ENCODE assay signal across 8 cellular contexts in genomic region chr20:23161968-23162696, GRCh38.
DNase-seq lines count a peak whose midpoint lies in the region; ATAC-seq and TF ChIP-seq lines count a peak whose summit lies in the region.

No MANE protein-coding gene starts in this region.

- H3K36me3 ChIP-seq in GM06990 (ENCODE audit: control insufficient read depth, insufficient read depth, low read length) (no peaks in the 10 kb centered on the region), esophagus muscularis mucosa (no peaks in the 10 kb centered on the region), prostate gland (no peaks in the 10 kb centered on the region)

- H3K27me3 ChIP-seq in GM06990 (replicated peaks; ENCODE audit: control insufficient read depth, insufficient read depth, low read length) (no peaks in the 10 kb centered on the region), esophagus muscularis mucosa (no peaks in the 10 kb centered on the region), prostate gland (replicated peaks; ENCODE audit: insufficient read depth) (no peaks in the 10 kb centered on the region)

- DNase-seq in GM06990 (ENCODE audit: extremely low read depth, insufficient read length) (peak; percentile 38), NCI-H510A (lab: John Stamatoyannopoulos, UW) (peak; percentile 99), esophagus muscularis mucosa (ENCODE audit: extremely low spot score) (peak; percentile 93), prostate gland (ENCODE audit: low spot score) (peak; percentile 68), epidermal melanocyte (ENCODE audit: insufficient read length, low spot score) (no peak), SIG-M5 treated with dmso at 0.1 percent for 504 hours (lab: John Stamatoyannopoulos, UW; ENCODE audit: unreplicated experiment) (no peak)
- DNase-seq in effector CD8-positive, alpha-beta T cell (lab: John Stamatoyannopoulos, UW): no peak

- H3K4me1 ChIP-seq in esophagus muscularis mucosa (peaks cover 38 to 52% (median 42%) of the 10 kb centered on the region in 4 donors), prostate gland (replicated peaks) (no peaks in the 10 kb centered on the region)

- H3K27ac ChIP-seq in esophagus muscularis mucosa (replicated peaks in 1 of 4) (peak overlapping the region; percentile 23 to 57 (median 50)), prostate gland (no peak overlapping the region)

- WGBS in esophagus muscularis mucosa: 76% methylated on average over 5 of the region's 12 CpGs
- WGBS in prostate gland: 63% methylated on average over 11 of the region's 12 CpGs

- TF ChIP-seq CTCF in GM06990 (IDR thresholded peaks at IDR 0.05; ENCODE audit: insufficient read depth, low read length, poor library complexity, severe bottlenecking): no peak
- TF ChIP-seq CTCF in esophagus muscularis mucosa (IDR thresholded peaks at IDR 0.05): no peak
- TF ChIP-seq CTCF in prostate gland (IDR thresholded peaks at IDR 0.05): no peak

- TF ChIP-seq POLR2A in esophagus muscularis mucosa (IDR thresholded peaks at IDR 0.05; ENCODE audit: low read depth) (no peak), prostate gland (IDR thresholded peaks at IDR 0.05) (no peak)

- ATAC-seq in HG03196 (IDR thresholded peaks at IDR 0.05; ENCODE audit: unreplicated experiment): no peak

- H3K9me3 ChIP-seq in esophagus muscularis mucosa (no peaks in the 10 kb centered on the region), prostate gland (no peaks in the 10 kb centered on the region)

- intact Hi-C loops in esophagus muscularis mucosa (cut with DNase I): no loop called here
- intact Hi-C loops in prostate gland (cut with DNase I): no loop called here

- TF ChIP-seq EP300 in esophagus muscularis mucosa (IDR thresholded peaks at IDR 0.05): no peak

- H3K4me3 ChIP-seq in GM06990 (replicated peaks; ENCODE audit: low read depth, low read length) (no peak overlapping the region), esophagus muscularis mucosa (no peak overlapping the region), prostate gland (no peak overlapping the region)

Comparison
In these comparisons a context has a peak if more than half of its experiments do, and no peak if none do; other contexts are left out.
1. DNase-seq: peak in GM06990 (single experiment), NCI-H510A (single experiment), esophagus muscularis mucosa (single experiment) and prostate gland (single experiment); none in effector CD8-positive, alpha-beta T cell (single experiment), epidermal melanocyte (single experiment) and SIG-M5 treated with dmso at 0.1 percent for 504 hours (single experiment).
2. H3K27ac ChIP-seq: peak in esophagus muscularis mucosa (4 of 4); none in prostate gland (0 of 2).